In genomic region chr14:99212646-99213045, GRCh38 we compare ENCODE assay signal across 28 cellular contexts. TPM values are rescaled to one million over a fixed set of nuclear protein-coding genes. Genes with fewer than 3 reads are reported as not detected.
DNase-seq lines count a peak whose midpoint lies in the region; ATAC-seq and TF ChIP-seq lines count a peak whose summit lies in the region.
"Had no signal": no experiment of that assay in that cellular context is flagged by ENCODE, and none has a peak within 500 bp of the region (broad histone marks: within the 10 kb centered on the region; RNA-seq: fewer than 3 reads in every experiment).

No MANE protein-coding gene starts in this region.

- no peaks in the 10 kb centered on the region for H3K9me3 ChIP-seq in SK-N-MC (ENCODE audit: low read depth, low read length)
- no peaks in the 10 kb centered on the region for H3K9me3 ChIP-seq in suprapubic skin
- H3K9me3 ChIP-seq: BLaER1 treated with 17β-estradiol and CSF1 and Interleukin-3, amounts not matched to agents 10 nM and 100 nM; gastroesophageal sphincter; right atrium auricular region; SJSA1; spleen; thyroid gland had no signal

- no peak for TF ChIP-seq POLR2A in suprapubic skin (IDR thresholded peaks at IDR 0.05)

- no peaks in the 10 kb centered on the region for H3K9me3 Mint-ChIP-seq in activated T-cell treated with anti-CD3 and anti-CD28 coated beads, Interleukin-2, amount 50 U/mL, for 4 hours
- H3K9me3 Mint-ChIP-seq in activated naive CD8-positive, alpha-beta T cell treated with anti-CD3 and anti-CD28 coated beads, Interleukin-2, amount 10 ng/mL, durations not matched to agents 7 days and 5 days: no peaks in the 10 kb centered on the region
- H3K9me3 Mint-ChIP-seq in natural killer cell treated with Interleukin-12 subunit alpha and Interleukin-12 subunit beta and Interleukin-15 and Interleukin-18, amount 100 ng/mL, for 72 hours: no peaks in the 10 kb centered on the region
- H3K9me3 Mint-ChIP-seq: mesothelial cell of epicardium, nephron progenitor cell had no signal

- H3K27me3 Mint-ChIP-seq in activated T-cell treated with anti-CD3 and anti-CD28 coated beads, Interleukin-2, amount 50 U/mL, for 4 hours (ENCODE audit: low read depth): no peaks in the 10 kb centered on the region
- no peaks in the 10 kb centered on the region for H3K27me3 Mint-ChIP-seq in activated naive CD8-positive, alpha-beta T cell treated with anti-CD3 and anti-CD28 coated beads, Interleukin-2, amount 10 ng/mL, durations not matched to agents 7 days and 5 days
- no peaks in the 10 kb centered on the region for H3K27me3 Mint-ChIP-seq in natural killer cell treated with Interleukin-12 subunit alpha and Interleukin-12 subunit beta and Interleukin-15 and Interleukin-18, amount 100 ng/mL, for 72 hours
- H3K27me3 Mint-ChIP-seq: stimulated activated memory B cell treated with anti-CD40 and anti-IgM and Interleukin-4, amounts not matched to agents 10 μg/mL and 1 μg/mL and 100 μg/mL, for 72 hours had no signal

- peaks cover 98% of the 10 kb centered on the region for H3K4me1 Mint-ChIP-seq in activated T-cell treated with anti-CD3 and anti-CD28 coated beads, Interleukin-2, amount 50 U/mL, for 4 hours (ENCODE audit: low read depth)
- H3K4me1 Mint-ChIP-seq in activated naive CD8-positive, alpha-beta T cell treated with anti-CD3 and anti-CD28 coated beads, Interleukin-2, amount 10 ng/mL, durations not matched to agents 7 days and 5 days: peaks cover 85% of the 10 kb centered on the region
- H3K4me1 Mint-ChIP-seq in natural killer cell treated with Interleukin-12 subunit alpha and Interleukin-12 subunit beta and Interleukin-15 and Interleukin-18, amount 100 ng/mL, for 72 hours (ENCODE audit: low read depth in 2 of 2): peaks cover 62 to 75% of the 10 kb centered on the region in 2 donors
- H3K4me1 Mint-ChIP-seq: stimulated activated memory B cell treated with anti-CD40 and anti-IgM and Interleukin-4, amounts not matched to agents 10 μg/mL and 1 μg/mL and 100 μg/mL, for 72 hours had no signal

- ATAC-seq in activated T-cell treated with anti-CD3 and anti-CD28 coated beads, Interleukin-2, amount 50 U/mL, for 4 hours: peak; percentile 18 to 20
- ATAC-seq in activated naive CD8-positive, alpha-beta T cell treated with anti-CD3 and anti-CD28 coated beads, Interleukin-2, amount 10 ng/mL, durations not matched to agents 7 days and 5 days (ENCODE audit: low read depth): peak; percentile 34
- peak in 1 of 2 donors; percentile 7 for ATAC-seq in natural killer cell treated with Interleukin-12 subunit alpha and Interleukin-12 subunit beta and Interleukin-15 and Interleukin-18, amount 100 ng/mL, for 72 hours
- ATAC-seq in left cardiac atrium: no peak
- ATAC-seq: gastroesophageal sphincter; HCT116; Panc1; stimulated activated memory B cell treated with anti-CD40 and anti-IgM and Interleukin-4, amounts not matched to agents 10 μg/mL and 1 μg/mL and 100 μg/mL, for 72 hours had no signal

- peak overlapping the region; percentile 82 for H3K27ac Mint-ChIP-seq in activated naive CD8-positive, alpha-beta T cell treated with anti-CD3 and anti-CD28 coated beads, Interleukin-2, amount 10 ng/mL, durations not matched to agents 7 days and 5 days
- peak overlapping the region; percentile 72 to 93 for H3K27ac Mint-ChIP-seq in natural killer cell treated with Interleukin-12 subunit alpha and Interleukin-12 subunit beta and Interleukin-15 and Interleukin-18, amount 100 ng/mL, for 72 hours
- H3K27ac Mint-ChIP-seq: mesothelial cell of epicardium; nephron progenitor cell; stimulated activated memory B cell treated with anti-CD40 and anti-IgM and Interleukin-4, amounts not matched to agents 10 μg/mL and 1 μg/mL and 100 μg/mL, for 72 hours had no signal

- H3K36me3 Mint-ChIP-seq in activated T-cell treated with anti-CD3 and anti-CD28 coated beads, Interleukin-2, amount 50 U/mL, for 4 hours (ENCODE audit: insufficient read depth): peaks cover 16% of the 10 kb centered on the region
- H3K36me3 Mint-ChIP-seq in activated naive CD8-positive, alpha-beta T cell treated with anti-CD3 and anti-CD28 coated beads, Interleukin-2, amount 10 ng/mL, durations not matched to agents 7 days and 5 days: peaks cover 16% of the 10 kb centered on the region
- H3K36me3 Mint-ChIP-seq in natural killer cell treated with Interleukin-12 subunit alpha and Interleukin-12 subunit beta and Interleukin-15 and Interleukin-18, amount 100 ng/mL, for 72 hours: no peaks in the 10 kb centered on the region
- H3K36me3 Mint-ChIP-seq: mesothelial cell of epicardium; stimulated activated memory B cell treated with anti-CD40 and anti-IgM and Interleukin-4, amounts not matched to agents 10 μg/mL and 1 μg/mL and 100 μg/mL, for 72 hours had no signal

- TF ChIP-seq CTCF in suprapubic skin (IDR thresholded peaks at IDR 0.05): no peak

- TF ChIP-seq EP300 in suprapubic skin (IDR thresholded peaks at IDR 0.05): no peak

- peak overlapping the region; percentile 75 for H3K4me3 Mint-ChIP-seq in activated T-cell treated with anti-CD3 and anti-CD28 coated beads, Interleukin-2, amount 50 U/mL, for 4 hours
- peak overlapping the region; percentile 79 for H3K4me3 Mint-ChIP-seq in activated naive CD8-positive, alpha-beta T cell treated with anti-CD3 and anti-CD28 coated beads, Interleukin-2, amount 10 ng/mL, durations not matched to agents 7 days and 5 days
- H3K4me3 Mint-ChIP-seq in natural killer cell treated with Interleukin-12 subunit alpha and Interleukin-12 subunit beta and Interleukin-15 and Interleukin-18, amount 100 ng/mL, for 72 hours: peak overlapping the region; percentile 40
- H3K4me3 Mint-ChIP-seq: mesothelial cell of epicardium; nephron progenitor cell; stimulated activated memory B cell treated with anti-CD40 and anti-IgM and Interleukin-4, amounts not matched to agents 10 μg/mL and 1 μg/mL and 100 μg/mL, for 72 hours had no signal

- H3K36me3 ChIP-seq in SK-N-MC (ENCODE audit: insufficient read depth, low read length) (peaks cover 94% of the 10 kb centered on the region), suprapubic skin (no peaks in the 10 kb centered on the region)
- H3K36me3 ChIP-seq: gastroesophageal sphincter, right atrium auricular region, SJSA1, spleen, thyroid gland, WERI-Rb-1 had no signal

- peaks cover 64% of the 10 kb centered on the region for H3K4me1 ChIP-seq in suprapubic skin
- H3K4me1 ChIP-seq: parathyroid adenoma, right atrium auricular region had no signal

- WGBS in suprapubic skin: 80% methylated on average over 1 of the region's 3 CpGs

- H3K4me3 ChIP-seq in SK-N-MC (no peak overlapping the region), suprapubic skin (no peak overlapping the region)
- H3K4me3 ChIP-seq: BLaER1 treated with 17β-estradiol and CSF1 and Interleukin-3, amounts not matched to agents 10 nM and 100 nM; gastroesophageal sphincter; right atrium auricular region; SJSA1; spleen; thyroid gland had no signal

- H3K9ac ChIP-seq in SK-N-MC (ENCODE audit: insufficient read length): no peak overlapping the region
- H3K9ac ChIP-seq: BLaER1 treated with 17β-estradiol and CSF1 and Interleukin-3, amounts not matched to agents 10 nM and 100 nM; parathyroid adenoma had no signal

- intact Hi-C loops in left cardiac atrium (cut with DNase I): no loop called here

- H3K27ac ChIP-seq in SK-N-MC (peak overlapping the region; percentile 28; the same call in 1 of the 2 replicates), suprapubic skin (no peak overlapping the region)
- H3K27ac ChIP-seq: BLaER1 treated with 17β-estradiol and CSF1 and Interleukin-3, amounts not matched to agents 10 nM and 100 nM; gastroesophageal sphincter; HL-60; parathyroid adenoma; right atrium auricular region; SJSA1; thyroid gland; WERI-Rb-1 had no signal

- no peaks in the 10 kb centered on the region for H3K27me3 ChIP-seq in suprapubic skin
- H3K27me3 ChIP-seq: BLaER1 treated with 17β-estradiol and CSF1 and Interleukin-3, amounts not matched to agents 10 nM and 100 nM; gastroesophageal sphincter; right atrium auricular region; SJSA1; thyroid gland had no signal

- DNase-seq in activated T-cell treated with anti-CD3 and anti-CD28 coated beads, Interleukin-2, amount 50 U/mL, for 4 hours: no peak
- DNase-seq in activated T-cell treated with anti-CD3 and anti-CD28 coated beads for 4 hours (no peak), SK-N-MC (ENCODE audit: low read depth, low spot score) (no peak), suprapubic skin (ENCODE audit: low spot score in 2 of 2) (no peak), GF-D8 (lab: John Stamatoyannopoulos, UW) (no peak), left cardiac atrium (no peak)
- DNase-seq in activated naive CD8-positive, alpha-beta T cell treated with anti-CD3 and anti-CD28 coated beads, Interleukin-2, amount 10 ng/mL, durations not matched to agents 7 days and 5 days: no peak
- DNase-seq in natural killer cell treated with Interleukin-12 subunit alpha and Interleukin-12 subunit beta and Interleukin-15 and Interleukin-18, amount 100 ng/mL, for 72 hours (ENCODE audit: low spot score): no peak
- DNase-seq: cortex of kidney; hypothalamus; NCI-H1694 treated with DMSO at 0.1 percent for 48 hours; NCI-H2171; NCI-H526; nephron progenitor cell; stimulated activated CD4-positive, alpha-beta T cell treated with anti-CD3 and anti-CD28 coated beads, Interleukin-2, amount 100 ng/mL, for 48 hours; thyroid gland; WERI-Rb-1 had no signal

- POLR2A ChIA-PET in activated naive CD8-positive, alpha-beta T cell treated with anti-CD3 and anti-CD28 coated beads, Interleukin-2, amount 10 ng/mL, durations not matched to agents 7 days and 5 days (lab: Charles Lee): interaction anchor here (1.5 kb wide), 1 partner anchor 11 kb away, joined by 6 read pairs; no protein-coding TSS in a partner anchor

RNA-seq across cellular contexts. Expression of gene BCL11B, which starts 59.4 kb away (rescaled TPM):
- 10 to 100 TPM; 54.6 to 64.6 (median 62.4) TPM for total RNA-seq in activated T-cell treated with anti-CD3 and anti-CD28 coated beads, Interleukin-2, amount 50 U/mL, for 4 hours
- total RNA-seq in activated naive CD8-positive, alpha-beta T cell treated with anti-CD3 and anti-CD28 coated beads, Interleukin-2, amount 10 ng/mL, durations not matched to agents 7 days and 5 days: 100 to 1,000 TPM in 1 of 2 experiments, 10 to 100 TPM in 1; 99.5 to 104 TPM
- total RNA-seq in natural killer cell treated with Interleukin-12 subunit alpha and Interleukin-12 subunit beta and Interleukin-15 and Interleukin-18, amount 100 ng/mL, for 72 hours: 10 to 100 TPM; 12.9 to 27.6 TPM
- total RNA-seq in suprapubic skin (10 to 100 TPM; 35.9 to 53.8 (median 47.5) TPM), left cardiac atrium (under 1 TPM; 0.29 to 0.59 TPM)

Comparison
In these comparisons a context has a peak if more than half of its experiments do, and no peak if none do; other contexts are left out.
1. ATAC-seq: peak in activated T-cell treated with anti-CD3 and anti-CD28 coated beads, Interleukin-2, amount 50 U/mL, for 4 hours (2 of 2) and activated naive CD8-positive, alpha-beta T cell treated with anti-CD3 and anti-CD28 coated beads, Interleukin-2, amount 10 ng/mL, durations not matched to agents 7 days and 5 days (single experiment); none in left cardiac atrium (0 of 2).
2. RNA of gene BCL11B, which starts 59.4 kb away (total RNA-seq): 99.5 to 104 TPM in activated naive CD8-positive, alpha-beta T cell treated with anti-CD3 and anti-CD28 coated beads, Interleukin-2, amount 10 ng/mL, durations not matched to agents 7 days and 5 days, 54.6 to 64.6 TPM in activated T-cell treated with anti-CD3 and anti-CD28 coated beads, Interleukin-2, amount 50 U/mL, for 4 hours, 35.9 to 53.8 TPM in suprapubic skin and 12.9 to 27.6 TPM in natural killer cell treated with Interleukin-12 subunit alpha and Interleukin-12 subunit beta and Interleukin-15 and Interleukin-18, amount 100 ng/mL, for 72 hours; 0.29 to 0.59 TPM in left cardiac atrium; every median in the first group is over 4 times any median in the second.
3. Peak in every context shown above with its lines, with median percentiles within 50 percentile points of each other: H3K4me3 Mint-ChIP-seq.